In the genomic region with DNA sequence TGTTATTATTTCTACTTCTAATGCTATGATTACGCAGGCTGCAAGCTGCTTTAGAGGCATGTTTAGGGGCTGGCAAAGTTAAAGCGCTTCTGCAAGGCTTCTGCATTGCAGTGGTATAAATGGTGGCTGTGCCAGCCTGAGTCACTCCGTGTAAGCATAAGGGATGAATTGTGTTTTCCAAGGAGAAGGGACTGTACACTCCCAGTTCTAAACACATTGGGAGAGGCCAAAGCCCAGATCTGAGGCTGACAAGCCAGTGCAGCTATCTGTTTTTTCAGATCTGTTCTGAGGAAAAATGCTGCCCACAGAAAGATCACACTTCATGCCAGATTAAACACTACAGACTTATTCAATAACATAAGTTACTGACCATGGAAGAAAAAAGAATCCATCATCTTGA, we compare ENCODE assay signal across 18 cellular contexts.
DNase-seq lines count a peak whose midpoint lies in the region; ATAC-seq and TF ChIP-seq lines count a peak whose summit lies in the region.
"Had no signal": no experiment of that assay in that cellular context is flagged by ENCODE, and none has a peak within 500 bp of the region (broad histone marks: within the 10 kb centered on the region; RNA-seq: fewer than 3 reads in every experiment).

No MANE protein-coding gene starts in this region.

- WGBS in GM23248 (ENCODE audit: low coverage in 1 of 2, low lambda C conversion rate in 2 of 2, missing lambda C conversion rate in 2 of 2), 2 experiments = 57% methylated on average over 3 of the region's 3 CpGs

- no peak for ATAC-seq in HG03135 (IDR thresholded peaks at IDR 0.05; ENCODE audit: unreplicated experiment)
- ATAC-seq: activated CD8-positive, alpha-beta memory T cell treated with anti-CD3 and anti-CD28 coated beads, Interleukin-2, amount 10 ng/mL, durations not matched to agents 7 days and 5 days; GM12878; pancreas; T-helper 17 cell had no signal

- no peak overlapping the region for H3K4me3 ChIP-seq in GM23248
- H3K4me3 ChIP-seq in fibroblast of the aortic adventitia (ENCODE audit: low read depth, low read length) = no peak overlapping the region
- no peak overlapping the region for H3K4me3 ChIP-seq in rectal smooth muscle tissue (ENCODE audit: low read length)
- no peak overlapping the region for H3K4me3 ChIP-seq in Karpas-422 (ENCODE audit: low read length)
- H3K4me3 ChIP-seq: coronary artery, GM12878, pancreas had no signal

- H3K9me3 ChIP-seq in GM23248 (ENCODE audit: low read depth) (no peaks in the 10 kb centered on the region), Karpas-422 (ENCODE audit: low read length) (no peaks in the 10 kb centered on the region)
- H3K9me3 ChIP-seq: pancreas had no signal

- TF ChIP-seq CTCF in fibroblast of the aortic adventitia (IDR thresholded peaks at IDR 0.05; ENCODE audit: insufficient read depth, low read length) = no peak

- H3F3A ChIP-seq in GM23248 (ENCODE audit: insufficient read depth) = peaks cover 19% of the 10 kb centered on the region

- no peak overlapping the region for H3K9ac ChIP-seq in GM23248
- H3K9ac ChIP-seq in rectal smooth muscle tissue (ENCODE audit: low read length) = no peak overlapping the region
- H3K9ac ChIP-seq in Karpas-422 (ENCODE audit: low read length) = no peak overlapping the region

- peaks cover 16% of the 10 kb centered on the region for H3K4me1 ChIP-seq in GM23248 (ENCODE audit: insufficient read depth)
- H3K4me1 ChIP-seq in rectal smooth muscle tissue (ENCODE audit: control insufficient read depth, insufficient read depth, low read length) = peaks cover 14% of the 10 kb centered on the region
- H3K4me1 ChIP-seq in Karpas-422 (ENCODE audit: low read length) = no peaks in the 10 kb centered on the region
- H3K4me1 ChIP-seq: pancreas had no signal

- in situ Hi-C loops in GM23248 (cut with MboI) = no loop called here

- H3K9me2 ChIP-seq in GM23248 (ENCODE audit: insufficient read depth) (no peaks in the 10 kb centered on the region), Karpas-422 (replicated peaks; ENCODE audit: insufficient read depth, low read length) (no peaks in the 10 kb centered on the region)

- H3K27me3 ChIP-seq in GM23248 (replicated peaks; ENCODE audit: insufficient read depth) = no peaks in the 10 kb centered on the region
- H3K27me3 ChIP-seq in rectal smooth muscle tissue (ENCODE audit: control insufficient read depth, insufficient read depth, low read length) = no peaks in the 10 kb centered on the region
- H3K27me3 ChIP-seq in Karpas-422 (ENCODE audit: low read length) = no peaks in the 10 kb centered on the region
- H3K27me3 ChIP-seq: pancreas had no signal

- H3K27ac ChIP-seq in GM23248 = no peak overlapping the region
- H3K27ac ChIP-seq in rectal smooth muscle tissue (ENCODE audit: low read depth, low read length) = peak overlapping the region; percentile 27
- no peak overlapping the region for H3K27ac ChIP-seq in Karpas-422 (ENCODE audit: low read length)
- H3K27ac ChIP-seq: epithelial cell of prostate, pancreas had no signal

- H3K36me3 ChIP-seq in GM23248 (ENCODE audit: low read depth) (0 out of 2 replicates have a peak, but pooled peaks cover 7% of the 10 kb centered on the region), rectal smooth muscle tissue (ENCODE audit: control insufficient read depth, insufficient read depth, low read length) (peaks cover 3% of the 10 kb centered on the region), Karpas-422 (ENCODE audit: insufficient read depth, low read length) (no peaks in the 10 kb centered on the region)
- H3K36me3 ChIP-seq: pancreas had no signal

- H3K79me2 ChIP-seq in GM23248 (ENCODE audit: insufficient read depth) (peaks cover 83% of the 10 kb centered on the region), Karpas-422 (ENCODE audit: low read length) (no peaks in the 10 kb centered on the region)

- H4K20me1 ChIP-seq in GM23248 (ENCODE audit: insufficient read depth) = no peaks in the 10 kb centered on the region
- H4K20me1 ChIP-seq in Karpas-422 (ENCODE audit: insufficient read depth, low read depth, low read length) = no peaks in the 10 kb centered on the region

- no peak overlapping the region for H2AFZ ChIP-seq in GM23248
- no peak overlapping the region for H2AFZ ChIP-seq in Karpas-422 (ENCODE audit: low read length)

- H3K4me2 ChIP-seq in GM23248 (ENCODE audit: unreplicated experiment) = no peak overlapping the region
- no peak overlapping the region for H3K4me2 ChIP-seq in Karpas-422 (ENCODE audit: low read depth, low read length, poor library complexity, severe bottlenecking)

- DNase-seq in GM23248 = peak; percentile 47
- peak; percentile 32 for DNase-seq in amniotic epithelial cell (ENCODE audit: low read depth)
- peak; percentile 22 for DNase-seq in fibroblast of the aortic adventitia (ENCODE audit: low read depth)
- DNase-seq in effector CD8-positive, alpha-beta T cell (lab: John Stamatoyannopoulos, UW) = no peak
- DNase-seq in NOMO-1 treated with DMSO at 0.1 percent for 48 hours (lab: John Stamatoyannopoulos, UW; ENCODE audit: unreplicated experiment) = no peak
- DNase-seq in Karpas-422 = no peak
- DNase-seq: activated CD8-positive, alpha-beta memory T cell treated with anti-CD3 and anti-CD28 coated beads, Interleukin-2, amount 10 ng/mL, durations not matched to agents 7 days and 5 days; NCI-H146; pancreas; SHP77; stimulated activated CD4-positive, alpha-beta T cell treated with anti-CD3 and anti-CD28 coated beads, Interleukin-12 subunit alpha, Interleukin-12 subunit beta, amount 100 ng/mL, for 4 hours; stimulated activated naive CD4-positive, alpha-beta T cell; T-helper 17 cell had no signal

Comparison
In these comparisons a context has a peak if more than half of its experiments do, and no peak if none do; other contexts are left out.
1. DNase-seq: peak in GM23248 (single experiment), amniotic epithelial cell (single experiment) and fibroblast of the aortic adventitia (single experiment); none in effector CD8-positive, alpha-beta T cell (single experiment), NOMO-1 treated with DMSO at 0.1 percent for 48 hours (single experiment) and Karpas-422 (single experiment).